ENCODE assay signal across 13 cellular contexts in genomic region chr19:17863520-17864182, GRCh38. TPM values are rescaled to one million over a fixed set of nuclear protein-coding genes. Genes with fewer than 3 reads are reported as not detected.
DNase-seq lines count a peak whose midpoint lies in the region; ATAC-seq, FAIRE-seq and TF ChIP-seq lines count a peak whose summit lies in the region.
"Had no signal": no experiment of that assay in that cellular context is flagged by ENCODE, and none has a peak within 500 bp of the region (broad histone marks: within the 10 kb centered on the region; RNA-seq: fewer than 3 reads in every experiment).

No MANE protein-coding gene starts in this region.

- H3K4me3 ChIP-seq in cardiac muscle cell (no peak overlapping the region), heart left ventricle (no peak overlapping the region), OCI-LY7 (ENCODE audit: low read depth, low read length, poor library complexity, severe bottlenecking) (no peak overlapping the region), stomach (peak overlapping the region in 1 of 4 donors; percentile 99), upper lobe of left lung (no peak overlapping the region)
- H3K4me3 ChIP-seq: lung had no signal

- no peaks in the 10 kb centered on the region for H3K27me3 ChIP-seq in cardiac muscle cell
- H3K27me3 ChIP-seq in heart left ventricle, result no peaks in the 10 kb centered on the region
- no peaks in the 10 kb centered on the region for H3K27me3 ChIP-seq in stomach
- no peaks in the 10 kb centered on the region for H3K27me3 ChIP-seq in upper lobe of left lung

- ATAC-seq in heart left ventricle (no peak), upper lobe of left lung (ENCODE audit: low FRiP score in 2 of 2) (no peak)

- FAIRE-seq in RCC 7860 (lab: Jason Lieb, UNC), result no peak
- FAIRE-seq: endometrium had no signal

- H3K27ac ChIP-seq in cardiac muscle cell, result peak overlapping the region; percentile 17
- peak overlapping the region in 6 of 12 donors; percentile 10 to 30 (median 23) for H3K27ac ChIP-seq in heart left ventricle
- peak overlapping the region; percentile 65 for H3K27ac ChIP-seq in OCI-LY7 (ENCODE audit: low read depth, low read length, poor library complexity, severe bottlenecking)
- H3K27ac ChIP-seq in stomach, result peak overlapping the region; percentile 55 to 98 (median 91)
- H3K27ac ChIP-seq in upper lobe of left lung, result peak overlapping the region in 1 of 4 donors; percentile 49

- H3K9me3 ChIP-seq in cardiac muscle cell (ENCODE audit: low read depth), result no peaks in the 10 kb centered on the region
- H3K9me3 ChIP-seq in heart left ventricle, result no peaks in the 10 kb centered on the region
- H3K9me3 ChIP-seq in OCI-LY7 (ENCODE audit: low read length), result no peaks in the 10 kb centered on the region
- no peaks in the 10 kb centered on the region for H3K9me3 ChIP-seq in stomach
- no peaks in the 10 kb centered on the region for H3K9me3 ChIP-seq in upper lobe of left lung

- H3K4me2 ChIP-seq in OCI-LY7 (ENCODE audit: low read length), result no peak overlapping the region

- TF ChIP-seq EP300 in stomach (IDR thresholded peaks at IDR 0.05) (no peak), upper lobe of left lung (IDR thresholded peaks at IDR 0.05) (no peak)

- TF ChIP-seq POLR2A in heart left ventricle (IDR thresholded peaks at IDR 0.05) (no peak), stomach (IDR thresholded peaks at IDR 0.05) (no peak), upper lobe of left lung (IDR thresholded peaks at IDR 0.05) (no peak)

- POLR2A ChIA-PET in OCI-LY7 (lab: Charles Lee), result interaction anchor here (0.6 to 0.8 kb wide), 2 partner anchors 56 to 727 kb away, joined by 4 to 5 read pairs; no protein-coding TSS in a partner anchor

- H3K36me3 ChIP-seq in cardiac muscle cell (peaks cover 26% of the 10 kb centered on the region), heart left ventricle (peaks cover 0 to 54% (median 46%) of the 10 kb centered on the region in 9 donors), OCI-LY7 (ENCODE audit: insufficient read depth, low read length) (peaks cover 56% of the 10 kb centered on the region), stomach (peaks cover 32 to 51% (median 50%) of the 10 kb centered on the region in 4 donors), upper lobe of left lung (peaks cover 20 to 48% (median 38%) of the 10 kb centered on the region in 4 donors)

- WGBS in heart left ventricle, 4 donors, result 60 to 72% (median 66%) methylated on average over 6 to 8 of the region's 8 CpGs
- WGBS in stomach, 5 donors, result 66 to 82% (median 73%) methylated on average over 4 to 8 of the region's 8 CpGs
- WGBS in upper lobe of left lung, 2 donors, result 81 to 88% methylated on average over 4 to 8 of the region's 8 CpGs

- no peaks in the 10 kb centered on the region for H3K9me2 ChIP-seq in OCI-LY7 (ENCODE audit: insufficient read depth, low read length)

- BruUV-seq in OCI-LY7 (replicated peaks; lab: Mats Ljungman, UMichigan), result no TSS peak

- DNase-seq in cardiac muscle cell (ENCODE audit: low read depth in 1 of 2, low spot score in 1 of 2) (no peak), heart left ventricle (no peak), OCI-LY7 (ENCODE audit: low spot score) (no peak), cerebellum (ENCODE audit: low spot score) (peak; percentile 66), stomach (no peak), ecto neural progenitor cell (ENCODE audit: low spot score) (no peak), upper lobe of left lung (no peak), RCC 7860 (ENCODE audit: low spot score) (no peak)
- DNase-seq: amygdala, GOT3 had no signal

- intact Hi-C loops in heart left ventricle (cut with DNase I), result loop anchor here in 4 of 10 donors (5.0 kb wide), 3 partner anchors 64 to 134 kb away; partner anchors contain the start of gene CCDC124 (in 1 of the 4)
- intact Hi-C loops in OCI-LY7 (cut with micrococcal nuclease; ENCODE audit: unreplicated experiment), result no loop called here
- intact Hi-C loops in stomach (cut with DNase I; ENCODE audit: low total_unique reads), result loop anchor here (5.0 to 10.0 kb wide), 2 partner anchors 74 to 131 kb away; no protein-coding TSS in a partner anchor

- peaks cover 28% of the 10 kb centered on the region for H3K79me2 ChIP-seq in OCI-LY7 (ENCODE audit: insufficient read depth, low read depth, low read length)

- peaks cover 21% of the 10 kb centered on the region for H4K20me1 ChIP-seq in OCI-LY7 (ENCODE audit: insufficient read depth, low read length)

- CTCF ChIA-PET in OCI-LY7 (lab: Charles Lee; ENCODE audit: unreplicated experiment), result no interaction called here

- no peak overlapping the region for H2AFZ ChIP-seq in OCI-LY7 (ENCODE audit: low read length)

- H3K4me1 ChIP-seq in cardiac muscle cell (ENCODE audit: low read depth), result peaks cover 6% of the 10 kb centered on the region
- peaks cover 5 to 40% (median 17%) of the 10 kb centered on the region in 12 donors for H3K4me1 ChIP-seq in heart left ventricle
- H3K4me1 ChIP-seq in OCI-LY7 (ENCODE audit: insufficient read depth, low read length, poor library complexity, severe bottlenecking), result peaks cover 36% of the 10 kb centered on the region
- peaks cover 33 to 75% (median 59%) of the 10 kb centered on the region in 4 donors for H3K4me1 ChIP-seq in stomach
- peaks cover 16 to 35% (median 26%) of the 10 kb centered on the region in 4 donors for H3K4me1 ChIP-seq in upper lobe of left lung

- TF ChIP-seq CTCF in cardiac muscle cell (IDR thresholded peaks at IDR 0.05; ENCODE audit: low read depth, low read length) (no peak), heart left ventricle (IDR thresholded peaks at IDR 0.05) (no peak), OCI-LY7 (conservative IDR thresholded peaks at IDR 0.05; ENCODE audit: low read length) (no peak), stomach (IDR thresholded peaks at IDR 0.05) (no peak), upper lobe of left lung (IDR thresholded peaks at IDR 0.05) (no peak)

RNA-seq across cellular contexts. Expression of gene RPL18A, which starts 3.9 kb away (rescaled TPM):
- total RNA-seq in cardiac muscle cell (1,484 and 1,728 TPM in 2 replicates), heart left ventricle (1,000 to 10,000 TPM in 2 of 9 donors, 100 to 1,000 TPM in 7; 566 to 1,124 (median 752) TPM), OCI-LY7 (2022) (3,145 and 3,253 TPM in 2 replicates), cerebellum (486 TPM), stomach (1,000 to 10,000 TPM in 3 of 5 donors, 100 to 1,000 TPM in 2; 854 to 1,923 (median 1,089) TPM), upper lobe of left lung (1,000 to 10,000 TPM in 3 of 6 donors, 100 to 1,000 TPM in 3; 705 to 1,655 (median 1,002) TPM)
- polyA plus RNA-seq in cardiac muscle cell (930 and 1,120 TPM in 2 replicates), heart left ventricle (1,000 to 10,000 TPM in 1 of 2 donors, 100 to 1,000 TPM in 1; 787 to 2,031 TPM), stomach (1,000 to 10,000 TPM; 3,674 to 4,061 (median 3,993) TPM)
- 2,643 and 3,019 TPM in 2 replicates for total RNA-seq in OCI-LY7 (2014; rRNA removed; shearing (Covaris generic))

RNA-seq across cellular contexts. Expression of gene SLC5A5, which starts 8.1 kb away (rescaled TPM):
- total RNA-seq in cardiac muscle cell, result 0.04 and 0.21 TPM in 2 replicates
- not detected in 2 replicates for polyA plus RNA-seq in cardiac muscle cell
- total RNA-seq in heart left ventricle, result not detected
- polyA plus RNA-seq in heart left ventricle, result not detected
- 0.03 TPM in 1 of 2 replicates, not detected in the other for total RNA-seq in OCI-LY7 (2014; rRNA removed; shearing (Covaris generic))
- total RNA-seq in OCI-LY7 (2022), result not detected in 2 replicates
- 0.27 TPM for total RNA-seq in cerebellum
- 100 to 1,000 TPM in 2 of 5 donors, 10 to 100 TPM in 1, 1 to 10 TPM in 1, not detected in 1; 4.0 to 116 (median 70.7) TPM for total RNA-seq in stomach
- polyA plus RNA-seq in stomach, result 10 to 100 TPM in 1 of 3 donors, 1 to 10 TPM in 2; 1.3 to 19.7 (median 1.4) TPM
- total RNA-seq in upper lobe of left lung, result under 1 TPM in 2 of 6 donors, not detected in 4; under 0.01 to 0.15 TPM

RNA-seq across cellular contexts. Expression of gene JAK3, which starts 15.9 kb away (rescaled TPM):
- total RNA-seq in cardiac muscle cell (3.2 and 14.5 TPM in 2 replicates), heart left ventricle (10 to 100 TPM in 1 of 9 donors, 1 to 10 TPM in 7, under 1 TPM in 1; 0.77 to 29.2 (median 1.8) TPM), OCI-LY7 (2022) (24.4 and 25.3 TPM in 2 replicates), cerebellum (2.6 TPM), stomach (10 to 100 TPM in 2 of 5 donors, 1 to 10 TPM in 2, under 1 TPM in 1; 0.89 to 50.2 (median 3.9) TPM), upper lobe of left lung (10 to 100 TPM; 11.0 to 25.1 (median 12.8) TPM)
- polyA plus RNA-seq in cardiac muscle cell (1.5 and 11.0 TPM in 2 replicates), heart left ventricle (1 to 10 TPM in 1 of 2 donors, under 1 TPM in 1; 0.99 to 1.1 TPM), stomach (1 to 10 TPM; 2.3 to 3.2 (median 2.6) TPM)
- total RNA-seq in OCI-LY7 (2014; rRNA removed; shearing (Covaris generic)), result 9.4 and 14.0 TPM in 2 replicates

RNA-seq across cellular contexts. Expression of gene INSL3, which starts 42.3 kb away (rescaled TPM):
- 0.25 and 0.63 TPM in 2 replicates for total RNA-seq in cardiac muscle cell
- 0.47 TPM in 1 of 2 replicates, not detected in the other for polyA plus RNA-seq in cardiac muscle cell
- total RNA-seq in heart left ventricle, result under 1 TPM in 1 of 9 donors, not detected in 8; 0.56 TPM
- polyA plus RNA-seq in heart left ventricle, result not detected
- total RNA-seq in OCI-LY7 (2014; rRNA removed; shearing (Covaris generic)), result 0.25 TPM in 1 of 2 replicates, not detected in the other
- total RNA-seq in OCI-LY7 (2022), result 0.38 TPM in 1 of 2 replicates, not detected in the other
- total RNA-seq in cerebellum, result not detected
- not detected for total RNA-seq in stomach
- under 1 TPM in 1 of 3 donors, not detected in 2; 0.23 TPM for polyA plus RNA-seq in stomach
- total RNA-seq in upper lobe of left lung, result under 1 TPM in 1 of 6 donors, not detected in 5; 0.57 TPM
- total RNA-seq: lung, ureter had no signal
